14 cellular contexts compared by ENCODE assay signal in genomic region chr13:95354156-95354555, GRCh38.
"Had no signal": no experiment of that assay in that cellular context is flagged by ENCODE, and none has a peak within 500 bp of the region (broad histone marks: within the 10 kb centered on the region; RNA-seq: fewer than 3 reads in every experiment).

No MANE protein-coding gene starts in this region.

- H3K4me3 Mint-ChIP-seq: central memory CD8-positive, alpha-beta T cell; natural killer cell treated with Interleukin-12 subunit alpha and Interleukin-12 subunit beta and Interleukin-15 and Interleukin-18, amount 100 ng/mL, for 72 hours had no signal

- H3K4me1 Mint-ChIP-seq: central memory CD8-positive, alpha-beta T cell had no signal

- H3K4me3 ChIP-seq: lung, ovary, skin epidermis had no signal

- H3K9me3 ChIP-seq: ovary had no signal

- H3K27ac ChIP-seq: foreskin keratinocyte, ovary, skin epidermis had no signal

- H3K27ac Mint-ChIP-seq: natural killer cell treated with Interleukin-12 subunit alpha and Interleukin-12 subunit beta and Interleukin-15 and Interleukin-18, amount 100 ng/mL, for 72 hours had no signal

- DNase-seq: erythroblast; hippocampal formation; left colon; left ventricle myocardium superior; mesenchymal stem cell; ovary; stimulated activated CD4-positive, alpha-beta T cell treated with anti-CD3 and anti-CD28 coated beads, Interleukin-12 subunit alpha, Interleukin-12 subunit beta, amount 100 ng/mL, for 4 hours; stimulated activated naive CD4-positive, alpha-beta T cell treated with Interleukin-2 at 50 U/mL for 16 hours; trophoblast cell had no signal

- H3K27me3 ChIP-seq: foreskin keratinocyte, ovary had no signal

- H3K9me3 Mint-ChIP-seq: central memory CD8-positive, alpha-beta T cell; natural killer cell treated with Interleukin-12 subunit alpha and Interleukin-12 subunit beta and Interleukin-15 and Interleukin-18, amount 100 ng/mL, for 72 hours had no signal

- H3K36me3 ChIP-seq: ovary had no signal

- H3K4me1 ChIP-seq: foreskin keratinocyte had no signal

- H3K36me3 Mint-ChIP-seq: natural killer cell treated with Interleukin-12 subunit alpha and Interleukin-12 subunit beta and Interleukin-15 and Interleukin-18, amount 100 ng/mL, for 72 hours had no signal
